In the genomic region with DNA sequence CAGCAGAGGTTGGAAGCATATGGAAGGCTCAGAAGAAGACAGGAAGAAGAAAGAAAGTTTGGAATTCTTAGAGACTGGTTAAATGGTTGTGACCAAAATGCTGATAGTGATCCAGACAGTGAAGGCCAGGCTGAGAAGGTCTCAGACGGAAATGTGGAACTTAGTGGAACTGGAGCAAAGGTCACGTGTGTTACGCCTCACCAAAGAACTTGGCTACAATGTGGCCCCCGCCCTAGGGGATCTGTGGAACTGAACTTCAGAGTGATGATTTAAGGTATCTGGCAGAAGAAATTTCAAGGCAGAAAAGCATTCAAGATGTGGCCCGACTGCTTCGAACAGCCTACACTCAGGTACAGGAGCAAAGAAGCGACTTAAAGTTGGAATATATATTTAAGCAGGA, we compare ENCODE assay signal across 33 cellular contexts.
DNase-seq lines count a peak whose midpoint lies in the region; ATAC-seq and TF ChIP-seq lines count a peak whose summit lies in the region.
"Had no signal": no experiment of that assay in that cellular context is flagged by ENCODE, and none has a peak within 500 bp of the region (broad histone marks: within the 10 kb centered on the region; RNA-seq: fewer than 3 reads in every experiment).

No MANE protein-coding gene starts in this region.

- CTCF ChIA-PET in activated CD4-positive, alpha-beta memory T cell treated with anti-CD3 and anti-CD28 coated beads for 36 hours (lab: Charles Lee): no interaction called here

- intact Hi-C loops in CD14-positive monocyte (cut with micrococcal nuclease) (loop anchor here in 1 of 2 donors (5.0 to 10.0 kb wide), 2 partner anchors 37 to 119 kb away; a partner anchor contains a TSS), psoas muscle (cut with DNase I) (no loop called here)
- intact Hi-C loops in activated CD4-positive, alpha-beta memory T cell treated with anti-CD3 and anti-CD28 coated beads for 36 hours (cut with micrococcal nuclease): no loop called here

- peaks cover 0 to 2% (median 0%) of the 10 kb centered on the region in 7 donors for H3K9me3 Mint-ChIP-seq in CD14-positive monocyte
- no peaks in the 10 kb centered on the region for H3K9me3 Mint-ChIP-seq in activated CD4-positive, alpha-beta memory T cell treated with anti-CD3 and anti-CD28 coated beads for 36 hours
- H3K9me3 Mint-ChIP-seq: activated CD4-positive, alpha-beta T cell treated with anti-CD3 and anti-CD28 coated beads, Interleukin-2, amount 10 ng/mL, durations not matched to agents 24 days and 14 days; activated T-cell treated with anti-CD3 and anti-CD28 coated beads, Interleukin-2, amount 50 U/mL, for 24 hours; natural killer cell; stimulated activated naive CD8-positive, alpha-beta T cell treated with anti-CD3 and anti-CD28 coated beads, Interleukin-15, Interleukin-2, amounts not matched to agents 100 ng/mL and 50 ng/mL, for 24 hours had no signal

- H3K4me1 ChIP-seq in gastroesophageal sphincter: peaks cover 0 to 29% (median 12%) of the 10 kb centered on the region in 3 donors
- H3K4me1 ChIP-seq in psoas muscle: peaks cover 34% of the 10 kb centered on the region

- H3K27me3 ChIP-seq in gastroesophageal sphincter: no peaks in the 10 kb centered on the region
- no peaks in the 10 kb centered on the region for H3K27me3 ChIP-seq in psoas muscle (ENCODE audit: insufficient read depth in 3 of 3, low read length in 2 of 3)
- H3K27me3 ChIP-seq: foreskin keratinocyte, SJSA1, spleen, thyroid gland, vagina had no signal

- TF ChIP-seq CTCF in CD14-positive monocyte (IDR thresholded peaks at IDR 0.05): no peak
- no peak for TF ChIP-seq CTCF in gastroesophageal sphincter (IDR thresholded peaks at IDR 0.05)
- TF ChIP-seq CTCF in psoas muscle (IDR thresholded peaks at IDR 0.05): no peak

- H3K27me3 Mint-ChIP-seq in CD14-positive monocyte (ENCODE audit: low read depth in 3 of 3): no peaks in the 10 kb centered on the region
- H3K27me3 Mint-ChIP-seq in activated CD4-positive, alpha-beta memory T cell treated with anti-CD3 and anti-CD28 coated beads for 36 hours: no peaks in the 10 kb centered on the region
- H3K27me3 Mint-ChIP-seq: activated CD4-positive, alpha-beta T cell treated with anti-CD3 and anti-CD28 coated beads, Interleukin-2, amount 10 ng/mL, durations not matched to agents 24 days and 14 days; activated T-cell treated with anti-CD3 and anti-CD28 coated beads, Interleukin-2, amount 50 U/mL, for 24 hours; B cell; stimulated activated naive CD8-positive, alpha-beta T cell treated with anti-CD3 and anti-CD28 coated beads, Interleukin-15, Interleukin-2, amounts not matched to agents 100 ng/mL and 50 ng/mL, for 24 hours had no signal

- DNase-seq in CD14-positive monocyte (ENCODE audit: low spot score) (no peak), NOMO-1 treated with DMSO at 0.1 percent for 48 hours (lab: John Stamatoyannopoulos, UW; ENCODE audit: unreplicated experiment) (peak; percentile 6), psoas muscle (no peak), superior temporal gyrus (ENCODE audit: extremely low spot score) (no peak), A172 (ENCODE audit: low spot score) (no peak)
- no peak for DNase-seq in NK-92 treated with Interleukin-12 subunit alpha and Interleukin-12 subunit beta, amount 100 ng/mL, for 24 hours (lab: John Stamatoyannopoulos, UW)
- DNase-seq in activated CD4-positive, alpha-beta memory T cell treated with anti-CD3 and anti-CD28 coated beads for 36 hours: no peak
- DNase-seq: ACHN; activated CD4-positive, alpha-beta T cell treated with anti-CD3 and anti-CD28 coated beads, Interleukin-2, amount 10 ng/mL, durations not matched to agents 24 days and 14 days; activated effector memory CD4-positive, alpha-beta T cell treated with anti-CD3 and anti-CD28 coated beads, Interleukin-2, amount 50 U/mL, for 16 hours; activated T-cell treated with anti-CD3 and anti-CD28 coated beads, Interleukin-2, amount 50 U/mL, for 24 hours; central memory CD4-positive, alpha-beta T cell; dermis blood vessel endothelial cell; foreskin keratinocyte; Karpas-422; natural killer cell; NCI-H1436 treated with DMSO at 0.1 percent for 48 hours; NCI-H345; NCI-H69; spleen; stimulated activated CD4-positive, alpha-beta T cell treated with anti-CD3 and anti-CD28 coated beads, Interleukin-2, amount 100 ng/mL, for 24 hours; T1000; thyroid gland had no signal

- no peak for TF ChIP-seq EP300 in gastroesophageal sphincter (IDR thresholded peaks at IDR 0.05)

- WGBS in gastroesophageal sphincter (ENCODE audit: low coverage in 1 of 2), 2 donors: 72 to 93% methylated on average over 6 to 7 of the region's 7 CpGs
- WGBS in psoas muscle, 3 donors: 45 to 63% (median 50%) methylated on average over 7 of the region's 7 CpGs

- POLR2A ChIA-PET in activated CD4-positive, alpha-beta memory T cell treated with anti-CD3 and anti-CD28 coated beads for 36 hours (lab: Charles Lee): no interaction called here

- H3K36me3 ChIP-seq in gastroesophageal sphincter: no peaks in the 10 kb centered on the region
- H3K36me3 ChIP-seq in psoas muscle (ENCODE audit: insufficient read depth in 1 of 2, low read depth in 1 of 2): no peaks in the 10 kb centered on the region
- H3K36me3 ChIP-seq: SJSA1, spleen, thyroid gland, vagina had no signal

- H3K27ac ChIP-seq in gastroesophageal sphincter (no peak overlapping the region), psoas muscle (peak overlapping the region; percentile 41)
- H3K27ac ChIP-seq: foreskin keratinocyte, SJSA1, spleen, thyroid gland, vagina had no signal

- H3K4me3 ChIP-seq in gastroesophageal sphincter (no peak overlapping the region), psoas muscle (no peak overlapping the region)
- H3K4me3 ChIP-seq: GM12878, lung, mucosa of descending colon, SJSA1, spleen, thyroid gland, vagina had no signal

- H3K4me3 Mint-ChIP-seq in CD14-positive monocyte: no peak overlapping the region
- H3K4me3 Mint-ChIP-seq in activated CD4-positive, alpha-beta memory T cell treated with anti-CD3 and anti-CD28 coated beads for 36 hours: no peak overlapping the region
- H3K4me3 Mint-ChIP-seq: activated CD4-positive, alpha-beta T cell treated with anti-CD3 and anti-CD28 coated beads, Interleukin-2, amount 10 ng/mL, durations not matched to agents 24 days and 14 days; activated T-cell treated with anti-CD3 and anti-CD28 coated beads, Interleukin-2, amount 50 U/mL, for 24 hours; B cell; H9; natural killer cell; stimulated activated naive CD8-positive, alpha-beta T cell treated with anti-CD3 and anti-CD28 coated beads, Interleukin-15, Interleukin-2, amounts not matched to agents 100 ng/mL and 50 ng/mL, for 24 hours had no signal

- H3K4me1 Mint-ChIP-seq in CD14-positive monocyte: peaks cover 72% of the 10 kb centered on the region
- H3K4me1 Mint-ChIP-seq in activated CD4-positive, alpha-beta memory T cell treated with anti-CD3 and anti-CD28 coated beads for 36 hours (ENCODE audit: low read depth): peaks cover 31% of the 10 kb centered on the region

- peak overlapping the region; percentile 47 to 84 (median 75) for H3K27ac Mint-ChIP-seq in CD14-positive monocyte
- H3K27ac Mint-ChIP-seq in activated CD4-positive, alpha-beta memory T cell treated with anti-CD3 and anti-CD28 coated beads for 36 hours: no peak overlapping the region
- H3K27ac Mint-ChIP-seq: activated CD4-positive, alpha-beta T cell treated with anti-CD3 and anti-CD28 coated beads, Interleukin-2, amount 10 ng/mL, durations not matched to agents 24 days and 14 days; activated T-cell treated with anti-CD3 and anti-CD28 coated beads, Interleukin-2, amount 50 U/mL, for 24 hours; B cell; natural killer cell; stimulated activated naive CD8-positive, alpha-beta T cell treated with anti-CD3 and anti-CD28 coated beads, Interleukin-15, Interleukin-2, amounts not matched to agents 100 ng/mL and 50 ng/mL, for 24 hours had no signal

- H3K9me3 ChIP-seq in gastroesophageal sphincter: no peaks in the 10 kb centered on the region
- H3K9me3 ChIP-seq in psoas muscle: no peaks in the 10 kb centered on the region
- H3K9me3 ChIP-seq: mucosa of descending colon, SJSA1, spleen, thyroid gland, vagina had no signal

- ATAC-seq in gastroesophageal sphincter (peak; percentile 55), psoas muscle (peak in 2 of 4 donors; percentile 49 to 60)
- ATAC-seq: esophagus mucosa, foreskin keratinocyte, GM12878, mucosa of descending colon, natural killer cell had no signal

- H3K36me3 Mint-ChIP-seq in CD14-positive monocyte: peaks cover 0 to 11% of the 10 kb centered on the region in 2 donors
- H3K36me3 Mint-ChIP-seq in activated CD4-positive, alpha-beta memory T cell treated with anti-CD3 and anti-CD28 coated beads for 36 hours: no peaks in the 10 kb centered on the region
- H3K36me3 Mint-ChIP-seq: natural killer cell had no signal

- no peak for TF ChIP-seq POLR2A in gastroesophageal sphincter (IDR thresholded peaks at IDR 0.05)
